15 cellular contexts compared by ENCODE assay signal in the genomic region with DNA sequence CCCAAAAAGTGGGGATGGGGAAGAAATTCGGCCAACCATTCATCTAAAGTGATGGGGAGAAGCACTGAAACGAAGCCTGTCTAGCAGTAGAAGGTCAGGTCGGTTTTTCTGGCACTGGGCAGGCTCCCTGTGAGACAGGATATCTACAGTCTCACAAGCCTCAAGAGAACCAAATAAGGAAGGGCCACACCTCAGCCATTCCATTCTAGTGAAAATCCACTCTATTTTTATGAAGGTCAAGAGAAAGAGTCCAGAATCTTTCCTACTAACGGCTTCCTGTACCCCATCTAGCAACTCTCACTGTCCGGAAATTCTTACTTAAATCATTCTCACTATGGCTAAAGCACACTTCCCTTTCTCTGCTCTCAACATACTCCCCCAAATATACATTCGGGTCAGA.
A peak's percentile ranks its signal among the peaks of the same experiment; 100 is the strongest.
DNase-seq lines count a peak whose midpoint lies in the region; ATAC-seq and TF ChIP-seq lines count a peak whose summit lies in the region.
"Had no signal": no experiment of that assay in that cellular context is flagged by ENCODE, and none has a peak within 500 bp of the region (broad histone marks: within the 10 kb centered on the region; RNA-seq: fewer than 3 reads in every experiment).

No MANE protein-coding gene starts in this region.

- H3K4me3 Mint-ChIP-seq in nephron, result no peak overlapping the region
- H3K4me3 Mint-ChIP-seq: activated CD4-positive, alpha-beta T cell treated with anti-CD3 and anti-CD28 coated beads for 36 hours; naive thymus-derived CD8-positive, alpha-beta T cell had no signal

- peak overlapping the region; percentile 61 to 82 (median 69) for H3K27ac Mint-ChIP-seq in nephron
- H3K27ac Mint-ChIP-seq: activated CD4-positive, alpha-beta T cell treated with anti-CD3 and anti-CD28 coated beads for 36 hours; IgD-negative memory B cell had no signal

- ATAC-seq in GM19463 (IDR thresholded peaks at IDR 0.05; ENCODE audit: unreplicated experiment), result no peak
- ATAC-seq: A549; activated CD4-positive, alpha-beta T cell treated with anti-CD3 and anti-CD28 coated beads for 36 hours; naive thymus-derived CD8-positive, alpha-beta T cell had no signal

- peaks cover 9% of the 10 kb centered on the region for H3K4me1 Mint-ChIP-seq in nephron
- H3K4me1 Mint-ChIP-seq: activated CD4-positive, alpha-beta T cell treated with anti-CD3 and anti-CD28 coated beads for 36 hours had no signal

- H3K36me3 Mint-ChIP-seq in nephron (ENCODE audit: low read depth), result peaks cover 37% of the 10 kb centered on the region
- H3K36me3 Mint-ChIP-seq: naive thymus-derived CD8-positive, alpha-beta T cell had no signal

- no peak for TF ChIP-seq CTCF in fibroblast of pulmonary artery (IDR thresholded peaks at IDR 0.05; ENCODE audit: low read length, missing control alignments)
- no peak for TF ChIP-seq CTCF in nephron (IDR thresholded peaks at IDR 0.05; ENCODE audit: unreplicated experiment in 3 of 3)

- no peak overlapping the region for H3K4me3 ChIP-seq in fibroblast of pulmonary artery (replicated peaks; ENCODE audit: low read depth, low read length)
- H3K4me3 ChIP-seq: A549 had no signal

- DNase-seq in A172 (ENCODE audit: low spot score) (peak; percentile 40), NOMO-1 (lab: John Stamatoyannopoulos, UW; ENCODE audit: unreplicated experiment in 2 of 2) (peak; percentile 12 to 61), fibroblast of pulmonary artery (ENCODE audit: low read depth) (peak; percentile 65), NCI-H128 (lab: John Stamatoyannopoulos, UW; ENCODE audit: unreplicated experiment) (no peak), cerebellar cortex (ENCODE audit: low spot score) (no peak), NCI-H1105 treated with DMSO at 0.1 percent for 48 hours (lab: John Stamatoyannopoulos, UW) (no peak)
- DNase-seq: activated CD4-positive, alpha-beta T cell treated with anti-CD3 and anti-CD28 coated beads for 36 hours; anterior cingulate cortex; effector CD4-positive, alpha-beta T cell; naive thymus-derived CD8-positive, alpha-beta T cell; NCI-H510A treated with DMSO at 0.1 percent for 48 hours had no signal

- H3K9me3 Mint-ChIP-seq in nephron, result no peaks in the 10 kb centered on the region
- H3K9me3 Mint-ChIP-seq: IgD-negative memory B cell; naive thymus-derived CD8-positive, alpha-beta T cell had no signal

- H3K27me3 Mint-ChIP-seq in nephron (ENCODE audit: low read depth), result no peaks in the 10 kb centered on the region
- H3K27me3 Mint-ChIP-seq: activated CD4-positive, alpha-beta T cell treated with anti-CD3 and anti-CD28 coated beads for 36 hours had no signal

Comparison
In these comparisons a context has a peak if more than half of its experiments do, and no peak if none do; other contexts are left out.
1. DNase-seq: peak in A172 (single experiment), NOMO-1 (2 of 2) and fibroblast of pulmonary artery (single experiment); none in NCI-H128 (single experiment), cerebellar cortex (single experiment) and NCI-H1105 treated with DMSO at 0.1 percent for 48 hours (single experiment).